8 cellular contexts compared by ENCODE assay signal in the genomic region with DNA sequence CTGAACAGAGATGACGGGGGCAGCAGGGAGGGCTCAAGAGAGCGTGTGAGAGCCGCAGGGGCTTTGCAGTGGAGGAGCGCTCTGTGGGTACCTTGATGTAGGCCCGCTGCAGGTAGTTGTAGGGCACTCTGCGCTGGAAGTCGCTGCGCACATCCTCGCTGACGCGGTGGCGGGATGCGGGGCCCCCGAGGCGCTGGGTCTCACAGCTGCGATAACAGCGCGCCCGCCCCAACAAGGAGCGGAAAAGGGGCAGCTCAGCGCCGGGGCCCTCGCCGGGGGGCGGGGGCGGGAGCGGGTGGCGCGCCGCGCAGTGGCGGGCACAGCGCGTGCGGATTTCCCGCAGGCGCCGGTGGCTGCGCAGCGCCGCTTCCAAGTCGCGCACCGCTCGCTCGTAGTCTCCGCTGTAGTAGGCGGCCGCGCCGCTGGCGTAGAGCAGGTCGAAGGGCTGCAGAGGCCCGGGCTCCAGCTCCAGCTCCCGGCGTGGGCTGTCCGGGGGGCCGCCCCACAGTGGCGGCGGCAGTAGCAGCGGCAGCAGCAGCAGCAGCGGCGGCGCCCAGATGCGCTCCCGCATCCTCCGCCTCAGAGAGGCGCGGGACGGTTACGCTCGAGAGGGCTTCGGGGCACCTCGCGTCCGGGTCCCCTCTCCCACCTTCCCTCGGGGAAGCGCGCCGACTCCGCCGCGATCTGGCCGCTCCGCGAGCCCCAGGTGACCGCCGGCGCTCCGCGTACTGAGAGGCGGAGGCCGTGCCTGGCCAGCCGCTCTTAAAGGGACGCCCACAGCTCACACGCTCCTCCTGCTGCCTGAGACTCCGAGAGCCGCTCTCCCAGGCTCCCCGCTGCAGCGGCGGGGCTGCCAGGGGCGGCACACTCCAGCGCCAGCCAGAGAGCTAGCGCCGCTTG. TPM values are rescaled to one million over a fixed set of nuclear protein-coding genes. Genes with fewer than 3 reads are reported as not detected.
A peak's percentile ranks its signal among the peaks of the same experiment; 100 is the strongest.
DNase-seq lines count a peak whose midpoint lies in the region; ATAC-seq lines count a peak whose summit lies in the region.

A gene with protein sequence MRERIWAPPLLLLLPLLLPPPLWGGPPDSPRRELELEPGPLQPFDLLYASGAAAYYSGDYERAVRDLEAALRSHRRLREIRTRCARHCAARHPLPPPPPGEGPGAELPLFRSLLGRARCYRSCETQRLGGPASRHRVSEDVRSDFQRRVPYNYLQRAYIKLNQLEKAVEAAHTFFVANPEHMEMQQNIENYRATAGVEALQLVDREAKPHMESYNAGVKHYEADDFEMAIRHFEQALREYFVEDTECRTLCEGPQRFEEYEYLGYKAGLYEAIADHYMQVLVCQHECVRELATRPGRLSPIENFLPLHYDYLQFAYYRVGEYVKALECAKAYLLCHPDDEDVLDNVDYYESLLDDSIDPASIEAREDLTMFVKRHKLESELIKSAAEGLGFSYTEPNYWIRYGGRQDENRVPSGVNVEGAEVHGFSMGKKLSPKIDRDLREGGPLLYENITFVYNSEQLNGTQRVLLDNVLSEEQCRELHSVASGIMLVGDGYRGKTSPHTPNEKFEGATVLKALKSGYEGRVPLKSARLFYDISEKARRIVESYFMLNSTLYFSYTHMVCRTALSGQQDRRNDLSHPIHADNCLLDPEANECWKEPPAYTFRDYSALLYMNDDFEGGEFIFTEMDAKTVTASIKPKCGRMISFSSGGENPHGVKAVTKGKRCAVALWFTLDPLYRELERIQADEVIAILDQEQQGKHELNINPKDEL (minus strand): TSS at position 737 of the 900 bp plus-strand sequence. CDS start 166 bp downstream, at position 571.

- peaks cover 10% of the 10 kb centered on the region for H3K27me3 ChIP-seq in adipocyte (replicated peaks; ENCODE audit: control insufficient read depth, insufficient read depth, low read length)

- no peaks in the 10 kb centered on the region for H3K36me3 ChIP-seq in adipocyte (ENCODE audit: control insufficient read depth, insufficient read depth, low read length, severe bottlenecking)

- H3K4me3 ChIP-seq in adipocyte (ENCODE audit: low read length) = peak within 1 kb of the TSS; percentile 88

- intact Hi-C loops in Right ventricle myocardium superior (cut with DNase I) = loop anchor here (10.0 kb wide), 1 partner anchor 156 kb away; no protein-coding TSS in a partner anchor

- DNase-seq in AG20443 (ENCODE audit: low spot score) = peak; percentile 96
- DNase-seq in NCI-H69 (lab: John Stamatoyannopoulos, UW) = peak; percentile 86
- DNase-seq in adipocyte (ENCODE audit: low read depth) = peak; percentile 96
- peak; percentile 85 for DNase-seq in Right ventricle myocardium superior
- peak in 55 of 56 donors; percentile 2 to 84 (median 67) for DNase-seq in nucleus accumbens (lab: John Stamatoyannopoulos, UW)
- DNase-seq in NCI-H2029 treated with DMSO at 0.1 percent for 48 hours (lab: John Stamatoyannopoulos, UW) = no peak

- peak within 1 kb of the TSS; percentile 49 for H3K9ac ChIP-seq in adipocyte (ENCODE audit: low read length)

- no peaks in the 10 kb centered on the region for H3K9me3 ChIP-seq in adipocyte (ENCODE audit: control insufficient read depth, low read length)

- H3K4me1 ChIP-seq in adipocyte (ENCODE audit: control insufficient read depth, insufficient read depth, low read length) = no peaks in the 10 kb centered on the region

- peak; percentile 79 for ATAC-seq in GM18907 (IDR thresholded peaks at IDR 0.05; ENCODE audit: unreplicated experiment)
- peak; percentile 80 for ATAC-seq in HG03196 (IDR thresholded peaks at IDR 0.05; ENCODE audit: unreplicated experiment)
- peak; percentile 99 for ATAC-seq in Right ventricle myocardium superior (ENCODE audit: poor library complexity)

RNA-seq across cellular contexts. Expression of the gene that starts here (rescaled TPM):
- 1.3 TPM for total RNA-seq in Right ventricle myocardium superior
